ENCODE assay signal across 1 cellular context in the genomic region with DNA sequence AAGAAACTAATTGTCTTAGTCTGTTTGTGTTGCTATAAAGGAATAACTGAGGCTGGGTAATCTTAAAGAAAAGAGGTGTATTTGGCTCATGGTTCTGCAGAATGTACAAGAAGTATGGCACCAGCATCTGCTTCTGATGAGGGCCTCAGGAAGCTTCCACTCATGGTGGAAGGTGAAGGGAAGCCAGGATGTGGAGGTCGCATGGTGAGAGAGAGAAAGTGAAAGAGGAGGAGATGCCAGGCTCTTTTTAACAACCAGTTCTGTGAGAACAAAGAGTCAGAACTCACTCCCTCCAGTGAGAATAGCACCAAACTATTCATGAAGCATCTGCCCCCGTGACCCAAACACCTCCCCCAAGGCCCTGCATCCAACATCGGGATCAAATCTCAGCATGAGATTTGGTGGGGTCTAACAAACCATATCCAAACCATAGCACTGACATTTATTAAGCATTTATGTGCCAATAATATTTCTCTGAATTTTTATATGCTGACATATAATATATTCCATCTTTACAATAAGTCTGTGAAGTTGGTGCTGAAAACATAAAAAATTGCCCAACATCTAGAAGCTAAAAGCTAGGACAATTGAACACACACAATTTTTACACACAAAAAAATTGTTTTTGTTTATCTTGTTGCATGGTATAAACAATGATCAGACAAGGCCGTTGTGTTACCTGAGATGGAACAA.
TF ChIP-seq lines count a peak whose summit lies in the region.

No MANE protein-coding gene starts in this region.

TF ChIP-seq in HepG2, 621 proteins besides CTCF, POLR2A, EP300 and RAD21 (continued from another document):
- TF ChIP-seq, protein P1, sequence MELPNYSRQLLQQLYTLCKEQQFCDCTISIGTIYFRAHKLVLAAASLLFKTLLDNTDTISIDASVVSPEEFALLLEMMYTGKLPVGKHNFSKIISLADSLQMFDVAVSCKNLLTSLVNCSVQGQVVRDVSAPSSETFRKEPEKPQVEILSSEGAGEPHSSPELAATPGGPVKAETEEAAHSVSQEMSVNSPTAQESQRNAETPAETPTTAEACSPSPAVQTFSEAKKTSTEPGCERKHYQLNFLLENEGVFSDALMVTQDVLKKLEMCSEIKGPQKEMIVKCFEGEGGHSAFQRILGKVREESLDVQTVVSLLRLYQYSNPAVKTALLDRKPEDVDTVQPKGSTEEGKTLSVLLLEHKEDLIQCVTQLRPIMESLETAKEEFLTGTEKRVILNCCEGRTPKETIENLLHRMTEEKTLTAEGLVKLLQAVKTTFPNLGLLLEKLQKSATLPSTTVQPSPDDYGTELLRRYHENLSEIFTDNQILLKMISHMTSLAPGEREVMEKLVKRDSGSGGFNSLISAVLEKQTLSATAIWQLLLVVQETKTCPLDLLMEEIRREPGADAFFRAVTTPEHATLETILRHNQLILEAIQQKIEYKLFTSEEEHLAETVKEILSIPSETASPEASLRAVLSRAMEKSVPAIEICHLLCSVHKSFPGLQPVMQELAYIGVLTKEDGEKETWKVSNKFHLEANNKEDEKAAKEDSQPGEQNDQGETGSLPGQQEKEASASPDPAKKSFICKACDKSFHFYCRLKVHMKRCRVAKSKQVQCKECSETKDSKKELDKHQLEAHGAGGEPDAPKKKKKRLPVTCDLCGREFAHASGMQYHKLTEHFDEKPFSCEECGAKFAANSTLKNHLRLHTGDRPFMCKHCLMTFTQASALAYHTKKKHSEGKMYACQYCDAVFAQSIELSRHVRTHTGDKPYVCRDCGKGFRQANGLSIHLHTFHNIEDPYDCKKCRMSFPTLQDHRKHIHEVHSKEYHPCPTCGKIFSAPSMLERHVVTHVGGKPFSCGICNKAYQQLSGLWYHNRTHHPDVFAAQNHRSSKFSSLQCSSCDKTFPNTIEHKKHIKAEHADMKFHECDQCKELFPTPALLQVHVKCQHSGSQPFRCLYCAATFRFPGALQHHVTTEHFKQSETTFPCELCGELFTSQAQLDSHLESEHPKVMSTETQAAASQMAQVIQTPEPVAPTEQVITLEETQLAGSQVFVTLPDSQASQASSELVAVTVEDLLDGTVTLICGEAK (IDR thresholded peaks at IDR 0.05) = no peak
- TF ChIP-seq, protein P1 (CRISPR knock-in tag; IDR thresholded peaks at IDR 0.05) = no peak
